In genomic region chr12:101019667-101020066, GRCh38 we compare ENCODE assay signal across 21 cellular contexts.
DNase-seq lines count a peak whose midpoint lies in the region; ATAC-seq and TF ChIP-seq lines count a peak whose summit lies in the region.
"Had no signal": no experiment of that assay in that cellular context is flagged by ENCODE, and none has a peak within 500 bp of the region (broad histone marks: within the 10 kb centered on the region; RNA-seq: fewer than 3 reads in every experiment).

No MANE protein-coding gene starts in this region.

- peak overlapping the region; percentile 83 for H3K27ac ChIP-seq in SJCRH30
- H3K27ac ChIP-seq in smooth muscle cell (ENCODE audit: low read depth), result peak overlapping the region; percentile 95
- H3K27ac ChIP-seq: BLaER1 treated with 17β-estradiol and CSF1 and Interleukin-3, amounts not matched to agents 10 nM and 100 nM had no signal

- H3K4me2 ChIP-seq in smooth muscle cell, result no peak overlapping the region
- H3K4me2 ChIP-seq: BLaER1 treated with 17β-estradiol and CSF1 and Interleukin-3, amounts not matched to agents 10 nM and 100 nM had no signal

- peaks cover 10% of the 10 kb centered on the region; the same call in 1 of the 2 replicates for H3K9me3 ChIP-seq in SJCRH30 (replicated peaks)
- no peaks in the 10 kb centered on the region for H3K9me3 ChIP-seq in smooth muscle cell (replicated peaks; ENCODE audit: low read depth)

- DNase-seq in HFFc6 (no peak), SJCRH30 (no peak), fibroblast of villous mesenchyme (ENCODE audit: low read depth) (peak; percentile 8), smooth muscle cell (lab: John Stamatoyannopoulos, UW; ENCODE audit: unreplicated experiment) (no peak), NCI-H1092 treated with DMSO at 0.1 percent for 48 hours (lab: John Stamatoyannopoulos, UW) (no peak), epidermal melanocyte (ENCODE audit: insufficient read length, low spot score) (no peak)
- DNase-seq in stimulated activated naive CD8-positive, alpha-beta T cell treated with anti-CD3 and anti-CD28 coated beads, Interleukin-15, Interleukin-2, amounts not matched to agents 100 U/mL and 50 U/mL, for 24 hours, result no peak
- DNase-seq: CD8-positive, alpha-beta memory T cell; DMS79; H7; MV-4-11; NCI-H1417; NCI-H187; NCI-H2107; NCI-H2227 treated with DMSO at 0.1 percent for 48 hours; NCI-H510A treated with DMSO at 0.1 percent for 48 hours; NCI-H774; OCI-M1; SIG-M5 had no signal

- no peak for ATAC-seq in stimulated activated naive CD8-positive, alpha-beta T cell treated with anti-CD3 and anti-CD28 coated beads, Interleukin-15, Interleukin-2, amounts not matched to agents 100 U/mL and 50 U/mL, for 24 hours
- ATAC-seq: K562 had no signal

- peaks cover 27% of the 10 kb centered on the region; the same call in 1 of the 2 replicates for H3K9me3 Mint-ChIP-seq in HFFc6

- H3K36me3 Mint-ChIP-seq in HFFc6 (ENCODE audit: low read depth), result peaks cover 17% of the 10 kb centered on the region
- H3K36me3 Mint-ChIP-seq: CD8-positive, alpha-beta memory T cell had no signal

- H3K27me3 Mint-ChIP-seq in HFFc6 (ENCODE audit: insufficient read depth), result no peaks in the 10 kb centered on the region

- H3K4me3 ChIP-seq in SJCRH30 (no peak overlapping the region), fibroblast of villous mesenchyme (ENCODE audit: low read depth, low read length) (no peak overlapping the region), smooth muscle cell (no peak overlapping the region)
- H3K4me3 ChIP-seq: BLaER1 treated with 17β-estradiol and CSF1 and Interleukin-3, amounts not matched to agents 10 nM and 100 nM; K562 had no signal

- H3K4me1 ChIP-seq in SJCRH30, result peaks cover 40% of the 10 kb centered on the region
- H3K4me1 ChIP-seq in smooth muscle cell (ENCODE audit: low read depth), result peaks cover 4% of the 10 kb centered on the region

- TF ChIP-seq CTCF in HFFc6 (IDR thresholded peaks at IDR 0.05), result no peak
- TF ChIP-seq CTCF in fibroblast of villous mesenchyme (IDR thresholded peaks at IDR 0.05; ENCODE audit: insufficient read depth, low read depth, low read length), result no peak
- no peak for TF ChIP-seq CTCF in smooth muscle cell (IDR thresholded peaks at IDR 0.05; ENCODE audit: borderline replicate concordance, insufficient read depth, poor library complexity, severe bottlenecking)

- H3K4me1 Mint-ChIP-seq in HFFc6 (ENCODE audit: low read depth), result peaks cover 61% of the 10 kb centered on the region
- H3K4me1 Mint-ChIP-seq: CD8-positive, alpha-beta memory T cell had no signal

- H3F3A ChIP-seq in smooth muscle cell (ENCODE audit: low read depth), result peaks cover 8% of the 10 kb centered on the region

- peak overlapping the region; percentile 60 for H3K9ac ChIP-seq in smooth muscle cell (ENCODE audit: low read depth)
- H3K9ac ChIP-seq: BLaER1 treated with 17β-estradiol and CSF1 and Interleukin-3, amounts not matched to agents 10 nM and 100 nM had no signal

- 88% methylated on average over 3 of the region's 3 CpGs for WGBS in smooth muscle cell (ENCODE audit: low lambda C conversion rate)

- no peaks in the 10 kb centered on the region for H4K20me1 ChIP-seq in smooth muscle cell (ENCODE audit: low read depth)
- H4K20me1 ChIP-seq: BLaER1 treated with 17β-estradiol and CSF1 and Interleukin-3, amounts not matched to agents 10 nM and 100 nM had no signal

- no peak overlapping the region for H2AFZ ChIP-seq in smooth muscle cell (ENCODE audit: low read depth)

- H3K27me3 ChIP-seq in SJCRH30 (no peaks in the 10 kb centered on the region), smooth muscle cell (ENCODE audit: low read depth) (no peaks in the 10 kb centered on the region)
- H3K27me3 ChIP-seq: BLaER1 treated with 17β-estradiol and CSF1 and Interleukin-3, amounts not matched to agents 10 nM and 100 nM had no signal

- H3K36me3 ChIP-seq in SJCRH30 (no peaks in the 10 kb centered on the region), smooth muscle cell (ENCODE audit: low read depth) (peaks cover 4% of the 10 kb centered on the region)
- H3K36me3 ChIP-seq: BLaER1 treated with 17β-estradiol and CSF1 and Interleukin-3, amounts not matched to agents 10 nM and 100 nM had no signal

- no peak overlapping the region; the same call in 1 of the 2 replicates for H3K4me3 Mint-ChIP-seq in HFFc6
- H3K4me3 Mint-ChIP-seq: CD8-positive, alpha-beta memory T cell had no signal

- no peaks in the 10 kb centered on the region for H3K79me2 ChIP-seq in smooth muscle cell (ENCODE audit: low read depth)

- H3K27ac Mint-ChIP-seq in HFFc6, result peak overlapping the region; percentile 40; the same call in 1 of the 2 replicates
- H3K27ac Mint-ChIP-seq: CD8-positive, alpha-beta memory T cell had no signal
